Comparison of ENCODE assay signal across 15 cellular contexts in genomic region chr3:189792046-189792929, GRCh38.
"Had no signal": no experiment of that assay in that cellular context is flagged by ENCODE, and none has a peak within 500 bp of the region (broad histone marks: within the 10 kb centered on the region; RNA-seq: fewer than 3 reads in every experiment).

No MANE protein-coding gene starts in this region.

- H3K27me3 ChIP-seq: left lung, tibial artery had no signal

- H3K9me3 Mint-ChIP-seq: activated CD4-positive, alpha-beta T cell treated with anti-CD3 and anti-CD28 coated beads, Interleukin-2, amount 10 ng/mL, durations not matched to agents 7 days and 5 days; brain; naive thymus-derived CD8-positive, alpha-beta T cell; stimulated activated memory B cell treated with anti-CD40 and anti-IgM and Interleukin-4, amounts not matched to agents 10 μg/mL and 1 μg/mL and 100 μg/mL, for 72 hours had no signal

- H3K36me3 Mint-ChIP-seq: activated naive CD8-positive, alpha-beta T cell treated with anti-CD3 and anti-CD28 coated beads, Interleukin-2, amount 10 ng/mL, durations not matched to agents 7 days and 5 days; brain; naive thymus-derived CD8-positive, alpha-beta T cell; stimulated activated memory B cell treated with anti-CD40 and anti-IgM and Interleukin-4, amounts not matched to agents 10 μg/mL and 1 μg/mL and 100 μg/mL, for 72 hours had no signal

- H3K4me1 Mint-ChIP-seq: brain had no signal

- DNase-seq: activated CD4-positive, alpha-beta T cell treated with anti-CD3 and anti-CD28 coated beads, Interleukin-2, amount 10 ng/mL, durations not matched to agents 7 days and 5 days; activated CD8-positive, alpha-beta memory T cell treated with anti-CD3 and anti-CD28 coated beads for 24 hours; activated gamma-delta T cell treated with Interleukin-2 at 50 U/mL for 16 hours; activated naive CD8-positive, alpha-beta T cell treated with anti-CD3 and anti-CD28 coated beads, Interleukin-2, amount 10 ng/mL, durations not matched to agents 7 days and 5 days; cortex of kidney; effector CD8-positive, alpha-beta T cell; hippocampal formation; kidney; left lung; naive thymus-derived CD8-positive, alpha-beta T cell; retina; stimulated activated CD4-positive, alpha-beta T cell treated with anti-CD3 and anti-CD28 coated beads, Interleukin-2, amount 100 ng/mL, for 48 hours; tibial artery had no signal

- H3K27me3 Mint-ChIP-seq: activated CD4-positive, alpha-beta T cell treated with anti-CD3 and anti-CD28 coated beads, Interleukin-2, amount 10 ng/mL, durations not matched to agents 7 days and 5 days; activated naive CD8-positive, alpha-beta T cell treated with anti-CD3 and anti-CD28 coated beads, Interleukin-2, amount 10 ng/mL, durations not matched to agents 7 days and 5 days; stimulated activated memory B cell treated with anti-CD40 and anti-IgM and Interleukin-4, amounts not matched to agents 10 μg/mL and 1 μg/mL and 100 μg/mL, for 72 hours had no signal

- H3K27ac Mint-ChIP-seq: activated CD4-positive, alpha-beta T cell treated with anti-CD3 and anti-CD28 coated beads, Interleukin-2, amount 10 ng/mL, durations not matched to agents 7 days and 5 days; activated naive CD8-positive, alpha-beta T cell treated with anti-CD3 and anti-CD28 coated beads, Interleukin-2, amount 10 ng/mL, durations not matched to agents 7 days and 5 days; brain; stimulated activated memory B cell treated with anti-CD40 and anti-IgM and Interleukin-4, amounts not matched to agents 10 μg/mL and 1 μg/mL and 100 μg/mL, for 72 hours had no signal

- H3K4me1 ChIP-seq: left lung, tibial artery had no signal

- H3K4me3 ChIP-seq: left lung, tibial artery had no signal

- H3K4me3 Mint-ChIP-seq: activated CD4-positive, alpha-beta T cell treated with anti-CD3 and anti-CD28 coated beads, Interleukin-2, amount 10 ng/mL, durations not matched to agents 7 days and 5 days; activated naive CD8-positive, alpha-beta T cell treated with anti-CD3 and anti-CD28 coated beads, Interleukin-2, amount 10 ng/mL, durations not matched to agents 7 days and 5 days; brain; naive thymus-derived CD8-positive, alpha-beta T cell; stimulated activated memory B cell treated with anti-CD40 and anti-IgM and Interleukin-4, amounts not matched to agents 10 μg/mL and 1 μg/mL and 100 μg/mL, for 72 hours had no signal

- ATAC-seq: left lung; naive thymus-derived CD8-positive, alpha-beta T cell; stimulated activated memory B cell treated with anti-CD40 and anti-IgM and Interleukin-4, amounts not matched to agents 10 μg/mL and 1 μg/mL and 100 μg/mL, for 72 hours had no signal

- H3K36me3 ChIP-seq: left lung, tibial artery had no signal

- H3K9me3 ChIP-seq: left lung, tibial artery had no signal

- H3K27ac ChIP-seq: left lung, tibial artery had no signal
